Comparison of ENCODE assay signal across 9 cellular contexts in the genomic region with DNA sequence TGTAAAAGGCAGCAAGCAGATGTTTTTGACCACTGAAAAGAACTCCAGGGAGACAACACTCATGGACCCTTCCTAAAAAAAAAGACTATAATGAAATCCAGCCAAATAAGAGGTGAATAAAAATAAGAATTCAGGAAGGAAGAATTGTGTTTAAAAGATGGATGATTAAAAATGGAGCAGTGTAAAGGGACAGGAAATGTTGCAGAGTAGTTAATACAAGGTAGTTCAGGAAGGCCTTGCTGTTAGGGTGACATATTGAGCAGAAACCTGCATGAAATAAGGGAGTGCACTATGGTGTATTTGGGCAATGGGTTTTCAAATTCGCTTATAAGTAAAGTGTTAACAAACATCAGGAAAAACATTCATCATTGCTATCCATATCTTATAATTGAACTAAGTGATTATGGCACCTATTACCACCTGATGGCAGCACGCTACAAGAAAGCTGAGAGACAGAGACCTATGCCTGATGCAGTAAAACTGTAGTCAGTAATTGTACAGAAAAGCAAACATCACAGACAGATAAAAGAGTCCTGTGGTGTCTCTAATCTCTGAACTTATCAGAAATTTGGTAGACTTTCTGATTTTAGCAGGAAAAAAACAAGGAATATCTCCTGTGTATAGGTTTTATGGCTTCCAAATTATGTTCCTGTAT. TPM values are rescaled to one million over a fixed set of nuclear protein-coding genes. Genes with fewer than 3 reads are reported as not detected.
A peak's percentile ranks its signal among the peaks of the same experiment; 100 is the strongest.
DNase-seq lines count a peak whose midpoint lies in the region; ATAC-seq and TF ChIP-seq lines count a peak whose summit lies in the region.
"Had no signal": no experiment of that assay in that cellular context is flagged by ENCODE, and none has a peak within 500 bp of the region (broad histone marks: within the 10 kb centered on the region; RNA-seq: fewer than 3 reads in every experiment).

No MANE protein-coding gene starts in this region.

- no peaks in the 10 kb centered on the region for H3K4me1 Mint-ChIP-seq in naive thymus-derived CD8-positive, alpha-beta T cell

- no peak overlapping the region for H3K27ac ChIP-seq in dorsolateral prefrontal cortex
- H3K27ac ChIP-seq: BLaER1 treated with 17β-estradiol and CSF1 and Interleukin-3, amounts not matched to agents 10 nM and 100 nM had no signal

- DNase-seq in activated CD4-positive, CD25-positive, alpha-beta regulatory T cell treated with anti-CD3 and anti-CD28 coated beads, Interleukin-2, amount 50 U/mL, for 72 hours, result no peak
- DNase-seq in H7, result peak; percentile 16
- DNase-seq in NB4 (ENCODE audit: low read depth), result peak; percentile 66
- DNase-seq in SK-MEL-5 (ENCODE audit: low read depth, low spot score), result peak; percentile 70
- peak in 4 of 10 donors; percentile 4 to 59 (median 46) for DNase-seq in dorsolateral prefrontal cortex
- DNase-seq in naive thymus-derived CD8-positive, alpha-beta T cell, result peak in 7 of 10 donors; percentile 8 to 68 (median 28)

- H3K27me3 Mint-ChIP-seq in naive thymus-derived CD8-positive, alpha-beta T cell, result peaks cover 0 to 11% (median 1%) of the 10 kb centered on the region in 5 donors

- no peaks in the 10 kb centered on the region for H3K36me3 Mint-ChIP-seq in naive thymus-derived CD8-positive, alpha-beta T cell

- H3K36me3 ChIP-seq in H7 (replicated peaks; ENCODE audit: control insufficient read depth, insufficient read depth, low read length), result no peaks in the 10 kb centered on the region
- H3K36me3 ChIP-seq: BLaER1 treated with 17β-estradiol and CSF1 and Interleukin-3, amounts not matched to agents 10 nM and 100 nM had no signal

- H3K27me3 ChIP-seq in H7 (ENCODE audit: control insufficient read depth, insufficient read depth, low read length) (peaks cover 2% of the 10 kb centered on the region; the same call in 1 of the 2 replicates), dorsolateral prefrontal cortex (no peaks in the 10 kb centered on the region)
- H3K27me3 ChIP-seq: BLaER1 treated with 17β-estradiol and CSF1 and Interleukin-3, amounts not matched to agents 10 nM and 100 nM had no signal

- peak; percentile 60 to 68 for ATAC-seq in activated CD4-positive, CD25-positive, alpha-beta regulatory T cell treated with anti-CD3 and anti-CD28 coated beads, Interleukin-2, amount 50 U/mL, for 24 hours
- peak; percentile 90 to 95 for ATAC-seq in naive thymus-derived CD8-positive, alpha-beta T cell
- no peak for ATAC-seq in GM19023 (IDR thresholded peaks at IDR 0.05; ENCODE audit: unreplicated experiment)

- TF ChIP-seq CTCF in NB4 (IDR thresholded peaks at IDR 0.05; ENCODE audit: low read depth, low read length) (peak; percentile 35), dorsolateral prefrontal cortex (IDR thresholded peaks at IDR 0.05 in 54 of 56, conservative IDR thresholded peaks at IDR 0.05 in 2 of 56; ENCODE audit: low read depth in 1 of 56, partially characterized antibody in 56 of 56) (peak in 46 of 56 donors; percentile 15 to 63 (median 41))

- POLR2A ChIA-PET in naive thymus-derived CD8-positive, alpha-beta T cell (lab: Charles Lee), result no interaction called here

- intact Hi-C loops in dorsolateral prefrontal cortex (cut with DNase I), result loop anchor here in 1 of 2 donors (10.0 kb wide), 2 partner anchors 66 to 124 kb away; a partner anchor contains a TSS

- no peak overlapping the region for H3K4me3 Mint-ChIP-seq in naive thymus-derived CD8-positive, alpha-beta T cell

- H3K4me3 ChIP-seq in H7 (ENCODE audit: insufficient read depth, low read depth, low read length) (no peak overlapping the region), NB4 (ENCODE audit: low read depth, low read length) (no peak overlapping the region), dorsolateral prefrontal cortex (no peak overlapping the region)
- H3K4me3 ChIP-seq: BLaER1 treated with 17β-estradiol and CSF1 and Interleukin-3, amounts not matched to agents 10 nM and 100 nM had no signal

- no peaks in the 10 kb centered on the region for H3K9me3 Mint-ChIP-seq in naive thymus-derived CD8-positive, alpha-beta T cell

- in situ Hi-C loops in SK-MEL-5 (cut with HindIII; ENCODE audit: low pct_unique_long_range_greater_than_20kb, low sequenced_read_pairs), result no loop called here

- no peak for TF ChIP-seq POLR2A in NB4 (IDR thresholded peaks at IDR 0.05; ENCODE audit: extremely low read depth, insufficient read length)

- no peak overlapping the region for H3K27ac Mint-ChIP-seq in naive thymus-derived CD8-positive, alpha-beta T cell

RNA-seq across cellular contexts. Expression of a gene that starts 5.8 kb away (rescaled TPM):
- 16.0 and 16.7 TPM in 2 replicates for total RNA-seq in H7 (2014; rRNA removed; shearing (Covaris generic))
- 23.3 and 25.0 TPM in 2 replicates for total RNA-seq in SK-MEL-5 (2014; rRNA removed; shearing (Covaris generic))
- polyA plus RNA-seq in SK-MEL-5 (2015; cell fraction: cytosol; rRNA removed), result 17.7 and 25.0 TPM in 2 replicates
- polyA plus RNA-seq in SK-MEL-5 (2015; cell fraction: nucleus; rRNA removed), result 10.4 and 14.5 TPM in 2 replicates
- 10 to 100 TPM in 88 of 120 experiments, 1 to 10 TPM in 32; 5.7 to 15.5 (median 11.1) TPM for total RNA-seq in dorsolateral prefrontal cortex
- 10 to 100 TPM; 27.0 to 27.1 TPM for total RNA-seq in naive thymus-derived CD8-positive, alpha-beta T cell
- polyA plus RNA-seq in naive thymus-derived CD8-positive, alpha-beta T cell, result 10 to 100 TPM in 2 of 3 donors, 1 to 10 TPM in 1; 9.9 to 13.7 (median 10.0) TPM

RNA-seq across cellular contexts. Expression of a gene that starts 6.6 kb away (rescaled TPM):
- 43.2 and 46.0 TPM in 2 replicates for total RNA-seq in H7 (2014; rRNA removed; shearing (Covaris generic))
- 35.0 and 44.7 TPM in 2 replicates for total RNA-seq in SK-MEL-5 (2014; rRNA removed; shearing (Covaris generic))
- 30.6 and 30.9 TPM in 2 replicates for polyA plus RNA-seq in SK-MEL-5 (2015; cell fraction: cytosol; rRNA removed)
- polyA plus RNA-seq in SK-MEL-5 (2015; cell fraction: nucleus; rRNA removed), result 51.4 and 103 TPM in 2 replicates
- total RNA-seq in dorsolateral prefrontal cortex, result 100 to 1,000 TPM in 4 of 120 experiments, 10 to 100 TPM in 116; 49.2 to 110 (median 77.9) TPM
- total RNA-seq in naive thymus-derived CD8-positive, alpha-beta T cell, result 10 to 100 TPM; 69.5 to 75.0 TPM
- polyA plus RNA-seq in naive thymus-derived CD8-positive, alpha-beta T cell, result 10 to 100 TPM; 40.8 to 55.7 (median 44.1) TPM

RNA-seq across cellular contexts. Expression of a gene that starts 48.3 kb away (rescaled TPM):
- total RNA-seq in H7 (2014; rRNA removed; shearing (Covaris generic)), result not detected in 2 replicates
- not detected in 2 replicates for total RNA-seq in SK-MEL-5 (2014; rRNA removed; shearing (Covaris generic))
- not detected in 2 replicates for polyA plus RNA-seq in SK-MEL-5 (2015; cell fraction: cytosol; rRNA removed)
- not detected in 2 replicates for polyA plus RNA-seq in SK-MEL-5 (2015; cell fraction: nucleus; rRNA removed)
- under 1 TPM in 3 of 120 experiments, not detected in 117; 0.29 to 0.76 (median 0.32) TPM for total RNA-seq in dorsolateral prefrontal cortex
- not detected for total RNA-seq in naive thymus-derived CD8-positive, alpha-beta T cell
- polyA plus RNA-seq in naive thymus-derived CD8-positive, alpha-beta T cell, result not detected
